9 cellular contexts compared by ENCODE assay signal in genomic region chr22:38842512-38843200, GRCh38. TPM values are rescaled to one million over a fixed set of nuclear protein-coding genes. Genes with fewer than 3 reads are reported as not detected.
DNase-seq lines count a peak whose midpoint lies in the region; ATAC-seq and TF ChIP-seq lines count a peak whose summit lies in the region.
"Had no signal": no experiment of that assay in that cellular context is flagged by ENCODE, and none has a peak within 500 bp of the region (broad histone marks: within the 10 kb centered on the region; RNA-seq: fewer than 3 reads in every experiment).

No MANE protein-coding gene starts in this region.

- WGBS in mesodermal cell (ENCODE audit: insufficient coverage in 2 of 2), 2 experiments: 22 to 23% methylated on average over 28 to 30 of the region's 34 CpGs

- H3K27me3 ChIP-seq in brain microvascular endothelial cell (replicated peaks): peaks cover 28% of the 10 kb centered on the region

- no peaks in the 10 kb centered on the region for H3K9me3 ChIP-seq in mesodermal cell (ENCODE audit: control insufficient read depth, low read length)

- in situ Hi-C loops in brain microvascular endothelial cell (cut with HindIII; ENCODE audit: low pct_ligation_motif_present, low sequenced_read_pairs): no loop called here

- no peak for DNase-seq in activated naive CD4-positive, alpha-beta T cell treated with anti-CD3 and anti-CD28 coated beads, Interleukin-2, amount 50 U/mL, for 72 hours (ENCODE audit: low spot score in 2 of 2)
- no peak for DNase-seq in brain microvascular endothelial cell
- no peak for DNase-seq in type B pancreatic cell (ENCODE audit: extremely low spot score, unreplicated experiment)
- DNase-seq: Karpas-422 had no signal

- peaks cover 35% of the 10 kb centered on the region for H3K4me1 Mint-ChIP-seq in activated naive CD4-positive, alpha-beta T cell treated with anti-CD3 and anti-CD28 coated beads, Interleukin-2, amount 50 U/mL, for 24 hours
- H3K4me1 Mint-ChIP-seq in type B pancreatic cell (ENCODE audit: unreplicated experiment): no peaks in the 10 kb centered on the region

- no peak for ATAC-seq in activated naive CD4-positive, alpha-beta T cell treated with anti-CD3 and anti-CD28 coated beads, Interleukin-2, amount 50 U/mL, for 72 hours
- ATAC-seq in GM19324 (IDR thresholded peaks at IDR 0.05; ENCODE audit: low FRiP score, unreplicated experiment) (no peak), HG03175 (IDR thresholded peaks at IDR 0.05; ENCODE audit: unreplicated experiment) (no peak), GM21367 (IDR thresholded peaks at IDR 0.05; ENCODE audit: unreplicated experiment) (no peak)

- H3K27me3 Mint-ChIP-seq in activated naive CD4-positive, alpha-beta T cell treated with anti-CD3 and anti-CD28 coated beads, Interleukin-2, amount 50 U/mL, for 24 hours: peaks cover 1% of the 10 kb centered on the region
- peaks cover 75% of the 10 kb centered on the region for H3K27me3 Mint-ChIP-seq in type B pancreatic cell

- peaks cover 8% of the 10 kb centered on the region for H3K4me1 ChIP-seq in mesodermal cell (ENCODE audit: control insufficient read depth, insufficient read depth, low read length, poor library complexity, severe bottlenecking)

- TF ChIP-seq CTCF in brain microvascular endothelial cell (IDR thresholded peaks at IDR 0.05; ENCODE audit: low read depth, low read length, missing control alignments) (no peak), type B pancreatic cell (conservative IDR thresholded peaks at IDR 0.05) (no peak)

- peak overlapping the region; percentile 89 for H3K4me3 Mint-ChIP-seq in activated naive CD4-positive, alpha-beta T cell treated with anti-CD3 and anti-CD28 coated beads, Interleukin-2, amount 50 U/mL, for 24 hours
- peak overlapping the region; percentile 86 for H3K4me3 Mint-ChIP-seq in type B pancreatic cell

- H3K4me3 ChIP-seq in brain microvascular endothelial cell (ENCODE audit: low read depth, low read length) (peak overlapping the region; percentile 17), mesodermal cell (ENCODE audit: extremely low read depth, insufficient read depth, low read length, poor library complexity, severe bottlenecking) (peak overlapping the region; percentile 36)

- no peaks in the 10 kb centered on the region for H3K36me3 Mint-ChIP-seq in activated naive CD4-positive, alpha-beta T cell treated with anti-CD3 and anti-CD28 coated beads, Interleukin-2, amount 50 U/mL, for 24 hours
- H3K36me3 Mint-ChIP-seq in activated naive CD4-positive, alpha-beta T cell treated with anti-CD3 and anti-CD28 coated beads, Interleukin-2, amount 50 U/mL, for 72 hours: no peaks in the 10 kb centered on the region
- no peaks in the 10 kb centered on the region for H3K36me3 Mint-ChIP-seq in type B pancreatic cell

- H3K27ac Mint-ChIP-seq in activated naive CD4-positive, alpha-beta T cell treated with anti-CD3 and anti-CD28 coated beads, Interleukin-2, amount 50 U/mL, for 24 hours: peak overlapping the region; percentile 70
- H3K27ac Mint-ChIP-seq in activated naive CD4-positive, alpha-beta T cell treated with anti-CD3 and anti-CD28 coated beads, Interleukin-2, amount 50 U/mL, for 72 hours: peak overlapping the region in 1 of 2 donors; percentile 38
- H3K27ac Mint-ChIP-seq in type B pancreatic cell: no peak overlapping the region

- H3K36me3 ChIP-seq in brain microvascular endothelial cell (replicated peaks): no peaks in the 10 kb centered on the region
- no peaks in the 10 kb centered on the region for H3K36me3 ChIP-seq in mesodermal cell (ENCODE audit: control insufficient read depth, insufficient read depth, low read length)

- H3K27ac ChIP-seq in brain microvascular endothelial cell: no peak overlapping the region
- H3K27ac ChIP-seq in mesodermal cell (ENCODE audit: low read depth, low read length, severe bottlenecking): no peak overlapping the region

- H3K9me3 Mint-ChIP-seq in activated naive CD4-positive, alpha-beta T cell treated with anti-CD3 and anti-CD28 coated beads, Interleukin-2, amount 50 U/mL, for 24 hours: no peaks in the 10 kb centered on the region
- no peaks in the 10 kb centered on the region for H3K9me3 Mint-ChIP-seq in activated naive CD4-positive, alpha-beta T cell treated with anti-CD3 and anti-CD28 coated beads, Interleukin-2, amount 50 U/mL, for 72 hours
- no peaks in the 10 kb centered on the region for H3K9me3 Mint-ChIP-seq in type B pancreatic cell

RNA-seq across cellular contexts. Expression of gene NPTXR, which starts 1.2 kb away (rescaled TPM):
- 1 to 10 TPM in 1 of 2 donors, under 1 TPM in 1; 0.75 to 1.1 TPM for total RNA-seq in activated naive CD4-positive, alpha-beta T cell treated with anti-CD3 and anti-CD28 coated beads, Interleukin-2, amount 50 U/mL, for 72 hours
- 3.5 TPM for polyA plus RNA-seq in mesodermal cell (2013, experiment 1 of 2)
- polyA plus RNA-seq in mesodermal cell (2013, experiment 2 of 2): 3.5 TPM
- total RNA-seq in type B pancreatic cell (ENCODE audit: low replicate concordance): 5.9 and 6.9 TPM in 2 replicates

RNA-seq across cellular contexts. Expression of gene CBX6, which starts 29.4 kb away (rescaled TPM):
- 10 to 100 TPM; 46.9 to 92.6 TPM for total RNA-seq in activated naive CD4-positive, alpha-beta T cell treated with anti-CD3 and anti-CD28 coated beads, Interleukin-2, amount 50 U/mL, for 72 hours
- 9.5 TPM for polyA plus RNA-seq in mesodermal cell (2013, experiment 1 of 2)
- polyA plus RNA-seq in mesodermal cell (2013, experiment 2 of 2): 8.7 TPM
- 93.5 and 116 TPM in 2 replicates for total RNA-seq in type B pancreatic cell (ENCODE audit: low replicate concordance)

RNA-seq across cellular contexts. Expression of gene DNAL4, which starts 48.7 kb away (rescaled TPM):
- 1 to 10 TPM; 5.2 to 7.8 TPM for total RNA-seq in activated naive CD4-positive, alpha-beta T cell treated with anti-CD3 and anti-CD28 coated beads, Interleukin-2, amount 50 U/mL, for 72 hours
- 24.7 TPM for polyA plus RNA-seq in mesodermal cell (2013, experiment 1 of 2)
- polyA plus RNA-seq in mesodermal cell (2013, experiment 2 of 2): 20.3 TPM
- 23.9 and 31.5 TPM in 2 replicates for total RNA-seq in type B pancreatic cell (ENCODE audit: low replicate concordance)
